19 cellular contexts compared by ENCODE assay signal in genomic region chr6:87172292-87172691, GRCh38. TPM values are rescaled to one million over a fixed set of nuclear protein-coding genes. Genes with fewer than 3 reads are reported as not detected.
DNase-seq lines count a peak whose midpoint lies in the region; ATAC-seq and TF ChIP-seq lines count a peak whose summit lies in the region.
"Had no signal": no experiment of that assay in that cellular context is flagged by ENCODE, and none has a peak within 500 bp of the region (broad histone marks: within the 10 kb centered on the region; RNA-seq: fewer than 3 reads in every experiment).

No MANE protein-coding gene starts in this region.

- H3K4me3 ChIP-seq in neural progenitor cell, result peak overlapping the region; percentile 25
- H3K4me3 ChIP-seq in lower lobe of right lung, result no peak overlapping the region
- no peak overlapping the region for H3K4me3 ChIP-seq in GM23248
- H3K4me3 ChIP-seq: breast epithelium, lung, stomach, upper lobe of left lung had no signal

- in situ Hi-C loops in GM23248 (cut with MboI), result no loop called here

- 96 to 100% methylated on average over 2 of the region's 2 CpGs for WGBS in GM23248 (ENCODE audit: low coverage in 1 of 2, low lambda C conversion rate in 2 of 2, missing lambda C conversion rate in 2 of 2), 2 experiments

- no peak overlapping the region for H3K9ac ChIP-seq in neural progenitor cell
- H3K9ac ChIP-seq in GM23248, result no peak overlapping the region

- H3K4me3 Mint-ChIP-seq in activated CD4-positive, alpha-beta T cell treated with anti-CD3 and anti-CD28 coated beads, Interleukin-2, amount 10 ng/mL, durations not matched to agents 24 days and 14 days, result no peak overlapping the region
- H3K4me3 Mint-ChIP-seq in neural progenitor cell, result no peak overlapping the region

- H3K9me3 Mint-ChIP-seq in activated CD4-positive, alpha-beta T cell treated with anti-CD3 and anti-CD28 coated beads, Interleukin-2, amount 10 ng/mL, durations not matched to agents 24 days and 14 days, result peaks cover 10% of the 10 kb centered on the region
- peaks cover 14% of the 10 kb centered on the region for H3K9me3 Mint-ChIP-seq in neural progenitor cell

- H3K27ac ChIP-seq in neural progenitor cell (peak overlapping the region; percentile 81), lower lobe of right lung (no peak overlapping the region), GM23248 (no peak overlapping the region)
- H3K27ac ChIP-seq: breast epithelium, stomach, upper lobe of left lung had no signal

- H3F3A ChIP-seq in neural progenitor cell (ENCODE audit: low read depth) (peaks cover 53% of the 10 kb centered on the region), GM23248 (ENCODE audit: insufficient read depth) (no peaks in the 10 kb centered on the region)

- H3K79me2 ChIP-seq in neural progenitor cell (ENCODE audit: low read depth) (peaks cover 100% of the 10 kb centered on the region), GM23248 (ENCODE audit: insufficient read depth) (peaks cover 100% of the 10 kb centered on the region)

- ATAC-seq in lower lobe of right lung (no peak), GM21360 (IDR thresholded peaks at IDR 0.05; ENCODE audit: unreplicated experiment) (no peak)

- H3K9me2 ChIP-seq in GM23248 (ENCODE audit: insufficient read depth), result no peaks in the 10 kb centered on the region

- intact Hi-C loops in activated CD4-positive, alpha-beta T cell treated with anti-CD3 and anti-CD28 coated beads, Interleukin-2, amount 10 ng/mL, durations not matched to agents 24 days and 14 days (cut with micrococcal nuclease), result loop anchor here (5.0 kb wide), 1 partner anchor 40 kb away; no protein-coding TSS in a partner anchor
- intact Hi-C loops in lower lobe of right lung (cut with DNase I), result no loop called here

- H3K9me3 ChIP-seq in neural progenitor cell (ENCODE audit: low read depth) (no peaks in the 10 kb centered on the region), lower lobe of right lung (no peaks in the 10 kb centered on the region), GM23248 (ENCODE audit: low read depth) (no peaks in the 10 kb centered on the region)
- H3K9me3 ChIP-seq: BE2C, breast epithelium, stomach, upper lobe of left lung had no signal

- H3K36me3 ChIP-seq in neural progenitor cell (peaks cover 3% of the 10 kb centered on the region), lower lobe of right lung (no peaks in the 10 kb centered on the region), GM23248 (ENCODE audit: low read depth) (no peaks in the 10 kb centered on the region)
- H3K36me3 ChIP-seq: breast epithelium had no signal

- H3K4me2 ChIP-seq in neural progenitor cell (peak overlapping the region; percentile 78), GM23248 (ENCODE audit: unreplicated experiment) (no peak overlapping the region)

- H3K36me3 Mint-ChIP-seq in activated CD4-positive, alpha-beta T cell treated with anti-CD3 and anti-CD28 coated beads, Interleukin-2, amount 10 ng/mL, durations not matched to agents 24 days and 14 days (ENCODE audit: low read depth), result peaks cover 27% of the 10 kb centered on the region
- H3K36me3 Mint-ChIP-seq in neural progenitor cell, result peaks cover 47% of the 10 kb centered on the region

- no peak overlapping the region for H2AFZ ChIP-seq in neural progenitor cell (replicated peaks)
- no peak overlapping the region for H2AFZ ChIP-seq in GM23248

- no peak for DNase-seq in activated CD4-positive, alpha-beta T cell treated with anti-CD3 and anti-CD28 coated beads, Interleukin-2, amount 10 ng/mL, durations not matched to agents 24 days and 14 days
- DNase-seq in activated CD4-positive, alpha-beta T cell treated with anti-CD3 and anti-CD28 coated beads, Interleukin-2, amount 50 U/mL, for 48 hours, result no peak
- DNase-seq in NCI-H1436 treated with DMSO at 0.1 percent for 48 hours (lab: John Stamatoyannopoulos, UW) (peak; percentile 61), NCI-H774 (lab: John Stamatoyannopoulos, UW) (peak; percentile 58), neural progenitor cell (ENCODE audit: low spot score) (peak; percentile 56), lower lobe of right lung (no peak), GM23248 (no peak)
- DNase-seq: activated CD4-positive, alpha-beta T cell treated with anti-CD3 and anti-CD28 coated beads for 1 hour; BE2C; Calu3; NCI-H1694; NCI-H446 treated with DMSO at 0.1 percent for 48 hours; stimulated activated CD4-positive, alpha-beta T cell treated with anti-CD3 and anti-CD28 coated beads, Interleukin-4, amount 100 ng/mL, for 4 hours; stomach; upper lobe of left lung had no signal

- H3K4me1 Mint-ChIP-seq in activated CD4-positive, alpha-beta T cell treated with anti-CD3 and anti-CD28 coated beads, Interleukin-2, amount 10 ng/mL, durations not matched to agents 24 days and 14 days, result peaks cover 45% of the 10 kb centered on the region
- no peaks in the 10 kb centered on the region for H3K4me1 Mint-ChIP-seq in neural progenitor cell

- no peak for TF ChIP-seq CTCF in neural progenitor cell (IDR thresholded peaks at IDR 0.05)
- TF ChIP-seq CTCF in lower lobe of right lung (IDR thresholded peaks at IDR 0.05), result no peak

- H3K4me1 ChIP-seq in neural progenitor cell, result peaks cover 63% of the 10 kb centered on the region
- peaks cover 37% of the 10 kb centered on the region for H3K4me1 ChIP-seq in lower lobe of right lung
- peaks cover 13% of the 10 kb centered on the region for H3K4me1 ChIP-seq in GM23248 (ENCODE audit: insufficient read depth)
- H3K4me1 ChIP-seq: BE2C had no signal

- H3K27me3 Mint-ChIP-seq in activated CD4-positive, alpha-beta T cell treated with anti-CD3 and anti-CD28 coated beads, Interleukin-2, amount 10 ng/mL, durations not matched to agents 24 days and 14 days, result no peaks in the 10 kb centered on the region
- H3K27me3 Mint-ChIP-seq in neural progenitor cell (ENCODE audit: insufficient read depth, low read depth), result no peaks in the 10 kb centered on the region

- H3K27me3 ChIP-seq in neural progenitor cell, result no peaks in the 10 kb centered on the region
- no peaks in the 10 kb centered on the region for H3K27me3 ChIP-seq in lower lobe of right lung (ENCODE audit: low read depth)
- H3K27me3 ChIP-seq in GM23248 (replicated peaks; ENCODE audit: insufficient read depth), result no peaks in the 10 kb centered on the region
- H3K27me3 ChIP-seq: BE2C, breast epithelium, stomach, upper lobe of left lung had no signal

- H3K27ac Mint-ChIP-seq in activated CD4-positive, alpha-beta T cell treated with anti-CD3 and anti-CD28 coated beads, Interleukin-2, amount 10 ng/mL, durations not matched to agents 24 days and 14 days, result peak overlapping the region; percentile 8
- H3K27ac Mint-ChIP-seq in neural progenitor cell, result no peak overlapping the region
- H3K27ac Mint-ChIP-seq: activated T-helper 2 cell treated with anti-CD3 and anti-CD28 coated beads, Interferon-gamma antibody, Interleukin-2, Interleukin-4, amounts not matched to agents 10 μg/mL and 5 μg/mL and 100 μg/mL, durations not matched to agents 14 hours and 24 hours and 36 hours had no signal

- H4K20me1 ChIP-seq in neural progenitor cell (ENCODE audit: low read depth) (peaks cover 100% of the 10 kb centered on the region), GM23248 (ENCODE audit: insufficient read depth) (peaks cover 62% of the 10 kb centered on the region)

RNA-seq across cellular contexts. Expression of gene ZNF292, which starts 16.9 kb away (rescaled TPM):
- 61.2 and 63.7 TPM in 2 replicates for total RNA-seq in activated CD4-positive, alpha-beta T cell treated with anti-CD3 and anti-CD28 coated beads, Interleukin-2, amount 10 ng/mL, durations not matched to agents 24 days and 14 days
- 44.1 and 66.8 TPM in 2 replicates for total RNA-seq in neural progenitor cell (ENCODE audit: low replicate concordance)
- total RNA-seq in lower lobe of right lung, result 43.1 TPM
- 14.1 and 31.5 TPM in 2 replicates for total RNA-seq in GM23248 (2014; rRNA removed; shearing (Covaris generic))
- 17.9 and 21.7 TPM in 2 replicates for polyA plus RNA-seq in GM23248 (2016; fragmentation: Nextera tagmentation; extraction: Ambion mirVana)

Comparison
In these comparisons a context has a peak if more than half of its experiments do, and no peak if none do; other contexts are left out.
1. DNase-seq: peak in NCI-H1436 treated with DMSO at 0.1 percent for 48 hours (single experiment), NCI-H774 (single experiment) and neural progenitor cell (single experiment); none in activated CD4-positive, alpha-beta T cell treated with anti-CD3 and anti-CD28 coated beads, Interleukin-2, amount 10 ng/mL, durations not matched to agents 24 days and 14 days (single experiment), activated CD4-positive, alpha-beta T cell treated with anti-CD3 and anti-CD28 coated beads, Interleukin-2, amount 50 U/mL, for 48 hours (0 of 2), lower lobe of right lung (single experiment) and GM23248 (single experiment).